30 cellular contexts compared by ENCODE assay signal in genomic region chr1:119159963-119160362, GRCh38. TPM values are rescaled to one million over a fixed set of nuclear protein-coding genes. Genes with fewer than 3 reads are reported as not detected.
DNase-seq lines count a peak whose midpoint lies in the region; ATAC-seq and TF ChIP-seq lines count a peak whose summit lies in the region.
"Had no signal": no experiment of that assay in that cellular context is flagged by ENCODE, and none has a peak within 500 bp of the region (broad histone marks: within the 10 kb centered on the region; RNA-seq: fewer than 3 reads in every experiment).

No MANE protein-coding gene starts in this region.

- peaks cover 36% of the 10 kb centered on the region for H3K36me3 Mint-ChIP-seq in HFFc6 (ENCODE audit: low read depth)

- DNase-seq in AG08396 (ENCODE audit: low spot score) (peak; percentile 9), HFFc6 (no peak), fibroblast of mammary gland (ENCODE audit: low read depth) (peak; percentile 17), skeletal muscle cell (ENCODE audit: low read depth) (peak; percentile 8), NCI-H146 (lab: John Stamatoyannopoulos, UW) (no peak), SKM-1 treated with dmso at 0.1 percent for 144 hours (lab: John Stamatoyannopoulos, UW; ENCODE audit: unreplicated experiment) (no peak), NCI-H446 (lab: John Stamatoyannopoulos, UW) (no peak)
- DNase-seq: activated CD4-positive, CD25-positive, alpha-beta regulatory T cell; activated CD8-positive, alpha-beta memory T cell treated with anti-CD3 and anti-CD28 coated beads, Interleukin-2, amount 10 ng/mL, durations not matched to agents 7 days and 5 days; activated gamma-delta T cell treated with Interleukin-2 at 50 U/mL for 16 hours; activated naive CD8-positive, alpha-beta T cell treated with anti-CD3 and anti-CD28 coated beads, Interleukin-2, amount 50 U/mL, for 24 hours; activated T-cell treated with anti-CD3 and anti-CD28 coated beads, Interleukin-2, amount 50 U/mL, for 48 hours; DMS153; H7; hippocampal formation; KBM-7; mammary epithelial cell; NCI-H1105 treated with DMSO at 0.1 percent for 48 hours; NCI-H1930; NCI-H526; PC-3; posterior cingulate gyrus; SK-N-SH; stimulated activated naive CD4-positive, alpha-beta T cell; T-helper 17 cell; testis had no signal

- H3K4me1 Mint-ChIP-seq in HFFc6 (ENCODE audit: low read depth) = peaks cover 39% of the 10 kb centered on the region
- H3K4me1 Mint-ChIP-seq: activated CD8-positive, alpha-beta memory T cell treated with anti-CD3 and anti-CD28 coated beads, Interleukin-2, amount 10 ng/mL, durations not matched to agents 7 days and 5 days; activated naive CD8-positive, alpha-beta T cell treated with anti-CD3 and anti-CD28 coated beads, Interleukin-2, amount 50 U/mL, for 24 hours had no signal

- H3K9me3 Mint-ChIP-seq in HFFc6 = peaks cover 15% of the 10 kb centered on the region
- H3K9me3 Mint-ChIP-seq: activated naive CD8-positive, alpha-beta T cell treated with anti-CD3 and anti-CD28 coated beads, Interleukin-2, amount 50 U/mL, for 24 hours; central memory CD8-positive, alpha-beta T cell had no signal

- peak overlapping the region; percentile 52; the same call in 1 of the 2 replicates for H3K4me3 Mint-ChIP-seq in HFFc6
- H3K4me3 Mint-ChIP-seq: activated CD8-positive, alpha-beta memory T cell treated with anti-CD3 and anti-CD28 coated beads, Interleukin-2, amount 10 ng/mL, durations not matched to agents 7 days and 5 days; activated naive CD8-positive, alpha-beta T cell treated with anti-CD3 and anti-CD28 coated beads, Interleukin-2, amount 50 U/mL, for 24 hours; central memory CD8-positive, alpha-beta T cell; dendritic cell treated with granulocyte-macrophage colony-stimulating factor and Interleukin-4, amounts not matched to agents 40 ng/mL and 50 ng/mL, for 4 days; T-helper 17 cell had no signal

- peak overlapping the region; percentile 86 for H3K27ac Mint-ChIP-seq in HFFc6
- H3K27ac Mint-ChIP-seq: activated CD8-positive, alpha-beta memory T cell treated with anti-CD3 and anti-CD28 coated beads, Interleukin-2, amount 10 ng/mL, durations not matched to agents 7 days and 5 days; activated naive CD8-positive, alpha-beta T cell treated with anti-CD3 and anti-CD28 coated beads, Interleukin-2, amount 50 U/mL, for 24 hours; dendritic cell treated with granulocyte-macrophage colony-stimulating factor and Interleukin-4, amounts not matched to agents 40 ng/mL and 50 ng/mL, for 4 days; T-helper 17 cell had no signal

- H3K4me3 ChIP-seq in fibroblast of mammary gland (ENCODE audit: control insufficient read depth, low read depth, low read length) = no peak overlapping the region
- H3K4me3 ChIP-seq in skeletal muscle cell (ENCODE audit: low read depth, low read length) = no peak overlapping the region
- H3K4me3 ChIP-seq: A549, testis had no signal

- TF ChIP-seq CTCF in HFFc6 (IDR thresholded peaks at IDR 0.05) = no peak
- TF ChIP-seq CTCF in fibroblast of mammary gland (conservative IDR thresholded peaks at IDR 0.05; ENCODE audit: control insufficient read depth, insufficient read depth, low read depth, low read length) = no peak

- no peak for ATAC-seq in HG03135 (IDR thresholded peaks at IDR 0.05; ENCODE audit: unreplicated experiment)
- ATAC-seq: A549; activated CD8-positive, alpha-beta memory T cell treated with anti-CD3 and anti-CD28 coated beads, Interleukin-2, amount 10 ng/mL, durations not matched to agents 7 days and 5 days; activated naive CD8-positive, alpha-beta T cell treated with anti-CD3 and anti-CD28 coated beads, Interleukin-2, amount 50 U/mL, for 24 hours; PC-3; T-helper 17 cell had no signal

- H3K27me3 Mint-ChIP-seq in HFFc6 (ENCODE audit: insufficient read depth) = no peaks in the 10 kb centered on the region
- H3K27me3 Mint-ChIP-seq: activated CD8-positive, alpha-beta memory T cell treated with anti-CD3 and anti-CD28 coated beads, Interleukin-2, amount 10 ng/mL, durations not matched to agents 7 days and 5 days; activated naive CD8-positive, alpha-beta T cell treated with anti-CD3 and anti-CD28 coated beads, Interleukin-2, amount 50 U/mL, for 24 hours; central memory CD8-positive, alpha-beta T cell; dendritic cell treated with granulocyte-macrophage colony-stimulating factor and Interleukin-4, amounts not matched to agents 40 ng/mL and 50 ng/mL, for 4 days; T-helper 17 cell had no signal

RNA-seq across cellular contexts. Expression of gene WARS2, which starts 19.5 kb away (rescaled TPM):
- total RNA-seq in HFFc6 (2021; fragmentation: NEBNext Ultra II Directional; extraction: Animal tissue kit (Norgen Biotek cat#: 25700)) = 10 to 100 TPM; 10.5 to 14.8 (median 12.9) TPM

Comparison
In these comparisons a context has a peak if more than half of its experiments do, and no peak if none do; other contexts are left out.
1. DNase-seq: peak in AG08396 (single experiment), fibroblast of mammary gland (single experiment) and skeletal muscle cell (single experiment); none in HFFc6 (single experiment), NCI-H146 (single experiment), SKM-1 treated with dmso at 0.1 percent for 144 hours (single experiment) and NCI-H446 (0 of 2).